ENCODE assay signal across 1 cellular context in genomic region chr17:46794318-46794717, GRCh38.
TF ChIP-seq lines count a peak whose summit lies in the region.

No MANE protein-coding gene starts in this region.

TF ChIP-seq in K562, 482 proteins besides CTCF, POLR2A, EP300 and RAD21:
- TF ChIP-seq KDM2B (CRISPR knock-in tag; IDR thresholded peaks at IDR 0.05) (no peak), BCL6 (CRISPR knock-in tag; IDR thresholded peaks at IDR 0.05) (no peak), CREBBP (IDR thresholded peaks at IDR 0.05; ENCODE audit: low read depth, low read length) (no peak), ZNF311 (CRISPR knock-in tag; IDR thresholded peaks at IDR 0.05) (no peak)
